26 cellular contexts compared by ENCODE assay signal in genomic region chr11:62702241-62702640, GRCh38. TPM values are rescaled to one million over a fixed set of nuclear protein-coding genes. Genes with fewer than 3 reads are reported as not detected.
DNase-seq lines count a peak whose midpoint lies in the region; ATAC-seq and TF ChIP-seq lines count a peak whose summit lies in the region.
"Had no signal": no experiment of that assay in that cellular context is flagged by ENCODE, and none has a peak within 500 bp of the region (broad histone marks: within the 10 kb centered on the region; RNA-seq: fewer than 3 reads in every experiment).

No MANE protein-coding gene starts in this region.

- peak overlapping the region; percentile 16 for H3K27ac Mint-ChIP-seq in activated CD8-positive, alpha-beta memory T cell treated with anti-CD3 and anti-CD28 coated beads, Interleukin-2, amount 10 ng/mL, durations not matched to agents 7 days and 5 days
- peak overlapping the region; percentile 76 for H3K27ac Mint-ChIP-seq in stimulated activated effector memory CD8-positive, alpha-beta T cell treated with anti-CD3 and anti-CD28 coated beads, Interleukin-12 subunit alpha, Interleukin-12 subunit beta, amount 100 ng/mL, for 72 hours
- H3K27ac Mint-ChIP-seq: activated CD4-positive, alpha-beta T cell treated with anti-CD3 and anti-CD28 coated beads, Interleukin-2, amount 10 ng/mL, durations not matched to agents 24 days and 14 days had no signal

- H3K79me2 ChIP-seq in mammary epithelial cell (ENCODE audit: insufficient read depth, low read length), result peaks cover 3% of the 10 kb centered on the region

- H4K20me1 ChIP-seq in mammary epithelial cell (ENCODE audit: insufficient read depth, low read length), result no peaks in the 10 kb centered on the region

- H3K9me3 Mint-ChIP-seq in activated CD8-positive, alpha-beta memory T cell treated with anti-CD3 and anti-CD28 coated beads, Interleukin-2, amount 10 ng/mL, durations not matched to agents 7 days and 5 days (ENCODE audit: low read depth), result no peaks in the 10 kb centered on the region
- no peaks in the 10 kb centered on the region for H3K9me3 Mint-ChIP-seq in stimulated activated effector memory CD8-positive, alpha-beta T cell treated with anti-CD3 and anti-CD28 coated beads, Interleukin-12 subunit alpha, Interleukin-12 subunit beta, amount 100 ng/mL, for 72 hours
- H3K9me3 Mint-ChIP-seq: activated CD4-positive, alpha-beta T cell treated with anti-CD3 and anti-CD28 coated beads, Interleukin-2, amount 10 ng/mL, durations not matched to agents 24 days and 14 days had no signal

- TF ChIP-seq CTCF in mammary epithelial cell (conservative IDR thresholded peaks at IDR 0.05 in 1 of 2, IDR thresholded peaks at IDR 0.05 in 1 of 2; ENCODE audit: extremely low read depth in 1 of 2, insufficient read depth in 1 of 2, low read depth in 1 of 2, low read length in 2 of 2), result no peak

- H3K36me3 ChIP-seq in mammary epithelial cell (ENCODE audit: insufficient read depth, low read length), result peaks cover 5% of the 10 kb centered on the region
- H3K36me3 ChIP-seq: uterus had no signal

- peaks cover 25% of the 10 kb centered on the region for H3K4me1 Mint-ChIP-seq in activated CD8-positive, alpha-beta memory T cell treated with anti-CD3 and anti-CD28 coated beads, Interleukin-2, amount 10 ng/mL, durations not matched to agents 7 days and 5 days
- peaks cover 25% of the 10 kb centered on the region for H3K4me1 Mint-ChIP-seq in stimulated activated effector memory CD8-positive, alpha-beta T cell treated with anti-CD3 and anti-CD28 coated beads, Interleukin-12 subunit alpha, Interleukin-12 subunit beta, amount 100 ng/mL, for 72 hours

- H3K27ac ChIP-seq in mammary epithelial cell (ENCODE audit: insufficient read depth, low read depth, low read length), result no peak overlapping the region
- H3K27ac ChIP-seq: A549, esophagus muscularis mucosa, gastroesophageal sphincter, uterus had no signal

- no peak overlapping the region for H3K4me3 Mint-ChIP-seq in activated CD8-positive, alpha-beta memory T cell treated with anti-CD3 and anti-CD28 coated beads, Interleukin-2, amount 10 ng/mL, durations not matched to agents 7 days and 5 days
- H3K4me3 Mint-ChIP-seq in stimulated activated effector memory CD8-positive, alpha-beta T cell treated with anti-CD3 and anti-CD28 coated beads, Interleukin-12 subunit alpha, Interleukin-12 subunit beta, amount 100 ng/mL, for 72 hours, result no peak overlapping the region
- H3K4me3 Mint-ChIP-seq: activated CD4-positive, alpha-beta T cell treated with anti-CD3 and anti-CD28 coated beads, Interleukin-2, amount 10 ng/mL, durations not matched to agents 24 days and 14 days had no signal

- in situ Hi-C loops in mammary epithelial cell (cut with MboI; ENCODE audit: low sequenced_read_pairs in 2 of 2), result loop anchor here in 1 of 2 donors (25.0 kb wide), 1 partner anchor 915 kb away; the partner anchor contains the start of genes FEN1 and TMEM258

- peaks cover 15% of the 10 kb centered on the region for H3K36me3 Mint-ChIP-seq in activated CD8-positive, alpha-beta memory T cell treated with anti-CD3 and anti-CD28 coated beads, Interleukin-2, amount 10 ng/mL, durations not matched to agents 7 days and 5 days
- peaks cover 66% of the 10 kb centered on the region for H3K36me3 Mint-ChIP-seq in stimulated activated effector memory CD8-positive, alpha-beta T cell treated with anti-CD3 and anti-CD28 coated beads, Interleukin-12 subunit alpha, Interleukin-12 subunit beta, amount 100 ng/mL, for 72 hours

- no peak overlapping the region for H2AFZ ChIP-seq in mammary epithelial cell (ENCODE audit: low read depth, low read length)

- 92% methylated on average over 8 of the region's 11 CpGs for WGBS in mammary epithelial cell (ENCODE audit: low coverage, missing lambda C conversion rate)

- no peaks in the 10 kb centered on the region for H3K27me3 ChIP-seq in mammary epithelial cell (ENCODE audit: insufficient read depth, low read length)
- H3K27me3 ChIP-seq: esophagus muscularis mucosa, gastroesophageal sphincter, uterus had no signal

- CTCF ChIA-PET in activated CD8-positive, alpha-beta memory T cell treated with anti-CD3 and anti-CD28 coated beads, Interleukin-2, amount 10 ng/mL, durations not matched to agents 7 days and 5 days (lab: Charles Lee), result interaction anchor here (0.7 to 6.2 kb wide), 4 partner anchors 10 to 1163 kb away, joined by 3 to 44 read pairs (median 8); partner anchors contain the start of gene LRRN4CL
- CTCF ChIA-PET in mammary epithelial cell (lab: Charles Lee; ENCODE audit: low non-redundant PET), result no interaction called here

- intact Hi-C loops in mammary epithelial cell (cut with micrococcal nuclease), result no loop called here

- BruUV-seq in mammary epithelial cell (replicated peaks; lab: Mats Ljungman, UMichigan), result no TSS peak

- no peak overlapping the region for H3K4me2 ChIP-seq in mammary epithelial cell (ENCODE audit: insufficient read depth, low read depth, low read length)
- H3K4me2 ChIP-seq: A549 had no signal

- no peaks in the 10 kb centered on the region for H3K27me3 Mint-ChIP-seq in activated CD8-positive, alpha-beta memory T cell treated with anti-CD3 and anti-CD28 coated beads, Interleukin-2, amount 10 ng/mL, durations not matched to agents 7 days and 5 days
- H3K27me3 Mint-ChIP-seq: activated CD4-positive, alpha-beta T cell treated with anti-CD3 and anti-CD28 coated beads, Interleukin-2, amount 10 ng/mL, durations not matched to agents 24 days and 14 days had no signal

- H3K4me3 ChIP-seq in mammary epithelial cell (replicated peaks in 1 of 3; ENCODE audit: insufficient read depth in 1 of 3, low read depth in 2 of 3, low read length in 3 of 3), result no peak overlapping the region
- H3K4me3 ChIP-seq: A549, esophagus muscularis mucosa, gastroesophageal sphincter, lung, uterus had no signal

- peaks cover 13% of the 10 kb centered on the region for H3K4me1 ChIP-seq in mammary epithelial cell (ENCODE audit: insufficient read depth, low read length)

- dilution Hi-C loops in mammary epithelial cell (cut with HindIII; ENCODE audit: low sequenced_read_pairs), result no loop called here

- no peak overlapping the region for H3K9ac ChIP-seq in mammary epithelial cell (ENCODE audit: insufficient read depth, low read length)

- no peak for DNase-seq in activated CD8-positive, alpha-beta memory T cell treated with anti-CD3 and anti-CD28 coated beads, Interleukin-2, amount 10 ng/mL, durations not matched to agents 7 days and 5 days
- no peak for DNase-seq in activated CD8-positive, alpha-beta memory T cell treated with anti-CD3 and anti-CD28 coated beads for 24 hours
- DNase-seq in mammary epithelial cell (peak; percentile 39), putamen (ENCODE audit: low spot score) (no peak)
- DNase-seq in stimulated activated effector memory CD8-positive, alpha-beta T cell treated with anti-CD3 and anti-CD28 coated beads, Interleukin-12 subunit alpha, Interleukin-12 subunit beta, amount 100 ng/mL, for 72 hours (ENCODE audit: low spot score in 2 of 2), result no peak
- DNase-seq: activated CD4-positive, alpha-beta T cell treated with anti-CD3 and anti-CD28 coated beads, Interleukin-2, amount 10 ng/mL, durations not matched to agents 24 days and 14 days; activated CD8-positive, alpha-beta memory T cell treated with anti-CD3 and anti-CD28 coated beads, Interleukin-2, amount 50 U/mL, for 48 hours; amygdala; HCEC 1CT; KG1; NCI-H1048; NCI-H2029; NCI-H345; NCI-H82; PC-3; right cardiac atrium; SHP77 treated with DMSO at 0.1 percent for 48 hours; uterus had no signal

- ATAC-seq in activated CD8-positive, alpha-beta memory T cell treated with anti-CD3 and anti-CD28 coated beads, Interleukin-2, amount 10 ng/mL, durations not matched to agents 7 days and 5 days, result no peak
- ATAC-seq in stimulated activated effector memory CD8-positive, alpha-beta T cell treated with anti-CD3 and anti-CD28 coated beads, Interleukin-12 subunit alpha, Interleukin-12 subunit beta, amount 100 ng/mL, for 72 hours, result peak; percentile 48
- no peak for ATAC-seq in GM19035 (IDR thresholded peaks at IDR 0.05; ENCODE audit: unreplicated experiment)
- ATAC-seq: A549, gastroesophageal sphincter, PC-3, right cardiac atrium had no signal

- no peaks in the 10 kb centered on the region for H3K9me3 ChIP-seq in mammary epithelial cell (replicated peaks; ENCODE audit: insufficient read depth, low read length)
- H3K9me3 ChIP-seq: A549, esophagus muscularis mucosa, gastroesophageal sphincter, uterus had no signal

RNA-seq across cellular contexts. Expression of gene BSCL2, which starts 5.0 kb away (rescaled TPM):
- 10 to 100 TPM; 24.2 to 29.6 TPM for total RNA-seq in activated CD8-positive, alpha-beta memory T cell treated with anti-CD3 and anti-CD28 coated beads, Interleukin-2, amount 10 ng/mL, durations not matched to agents 7 days and 5 days
- 10 to 100 TPM; 30.0 to 44.2 TPM for total RNA-seq in mammary epithelial cell
- polyA plus RNA-seq in mammary epithelial cell, result 58.9 TPM
- 147 TPM for polyA minus RNA-seq in mammary epithelial cell

RNA-seq across cellular contexts. Expression of gene GNG3, which starts 5.2 kb away (rescaled TPM):
- total RNA-seq in activated CD8-positive, alpha-beta memory T cell treated with anti-CD3 and anti-CD28 coated beads, Interleukin-2, amount 10 ng/mL, durations not matched to agents 7 days and 5 days, result not detected
- total RNA-seq in mammary epithelial cell, result not detected
- 0.07 TPM for polyA plus RNA-seq in mammary epithelial cell
- polyA minus RNA-seq in mammary epithelial cell, result not detected
- total RNA-seq: activated CD4-positive, alpha-beta T cell treated with anti-CD3 and anti-CD28 coated beads, Interleukin-2, amount 10 ng/mL, durations not matched to agents 24 days and 14 days; gastroesophageal sphincter; kidney epithelial cell; osteoblast; PC-3; right cardiac atrium had no signal
- polyA plus RNA-seq: A549, BJ had no signal

RNA-seq across cellular contexts. Expression of gene LRRN4CL, which starts 12.9 kb away (rescaled TPM):
- under 1 TPM; 0.14 to 0.15 TPM for total RNA-seq in activated CD8-positive, alpha-beta memory T cell treated with anti-CD3 and anti-CD28 coated beads, Interleukin-2, amount 10 ng/mL, durations not matched to agents 7 days and 5 days
- total RNA-seq in mammary epithelial cell, result under 1 TPM; 0.24 to 0.33 TPM
- 0.01 TPM for polyA plus RNA-seq in mammary epithelial cell
- polyA minus RNA-seq in mammary epithelial cell, result not detected

RNA-seq across cellular contexts. Expression of gene UBXN1, which starts 23.4 kb away (rescaled TPM):
- total RNA-seq in activated CD8-positive, alpha-beta memory T cell treated with anti-CD3 and anti-CD28 coated beads, Interleukin-2, amount 10 ng/mL, durations not matched to agents 7 days and 5 days, result 100 to 1,000 TPM; 115 to 152 TPM
- total RNA-seq in mammary epithelial cell, result 10 to 100 TPM; 63.7 to 93.1 TPM
- polyA plus RNA-seq in mammary epithelial cell, result 61.8 TPM
- 18.6 TPM for polyA minus RNA-seq in mammary epithelial cell

RNA-seq across cellular contexts. Expression of gene HNRNPUL2, which starts 25.0 kb away (rescaled TPM):
- 10 to 100 TPM; 61.6 to 66.6 TPM for total RNA-seq in activated CD8-positive, alpha-beta memory T cell treated with anti-CD3 and anti-CD28 coated beads, Interleukin-2, amount 10 ng/mL, durations not matched to agents 7 days and 5 days
- total RNA-seq in mammary epithelial cell, result 10 to 100 TPM in 1 of 2 donors, 1 to 10 TPM in 1; 7.7 to 50.4 TPM
- 13.7 TPM for polyA plus RNA-seq in mammary epithelial cell
- 41.4 TPM for polyA minus RNA-seq in mammary epithelial cell
